ENCODE assay signal across 8 cellular contexts in the genomic region with DNA sequence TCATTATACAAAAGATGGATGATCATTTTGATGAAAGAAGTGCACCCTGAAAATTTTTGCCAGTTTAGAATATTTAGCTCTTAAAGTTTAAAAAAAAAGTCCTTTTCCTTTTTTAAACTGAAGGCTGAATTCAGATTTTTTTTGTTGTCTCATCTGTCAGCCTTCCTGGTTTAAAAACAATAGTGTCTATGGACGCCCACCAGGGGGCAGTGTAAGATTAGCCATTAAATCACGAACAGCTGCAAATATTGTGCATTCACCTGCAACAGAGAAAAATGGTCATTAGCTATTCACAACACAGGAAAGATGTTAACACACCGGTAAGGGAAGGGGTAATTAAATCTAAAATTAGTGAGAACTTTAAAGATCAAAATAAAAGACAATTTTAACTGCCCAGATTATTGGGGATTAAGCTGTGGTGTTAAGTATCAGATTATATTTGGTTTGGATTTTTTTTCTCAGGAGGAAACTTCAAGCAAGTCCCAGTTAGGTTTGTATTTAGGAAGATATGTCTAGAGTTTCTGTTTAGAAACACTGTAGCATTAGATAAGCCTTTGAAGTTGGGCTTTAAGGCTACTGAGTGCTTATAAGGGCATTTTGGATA. TPM values are rescaled to one million over a fixed set of nuclear protein-coding genes. Genes with fewer than 3 reads are reported as not detected.
A peak's percentile ranks its signal among the peaks of the same experiment; 100 is the strongest.
DNase-seq lines count a peak whose midpoint lies in the region; ATAC-seq and TF ChIP-seq lines count a peak whose summit lies in the region.

No MANE protein-coding gene starts in this region.

- CTCF ChIA-PET in SK-N-SH (lab: Yijun Ruan, JAX) = interaction anchor here (0.6 to 5.0 kb wide), 55 partner anchors 9 to 1115 kb away, joined by 3 to 56 read pairs (median 4); no protein-coding TSS in a partner anchor

- H3K9me2 ChIP-seq in SK-N-SH = no peaks in the 10 kb centered on the region

- under 1% methylated on average over 3 of the region's 3 CpGs for whole genome bisulfite sequencing in SK-N-SH (ENCODE audit: low lambda C conversion rate)
- 1 to 3% (median 1%) methylated on average over 3 of the region's 3 CpGs for WGBS in heart left ventricle, 4 donors

- H3K4me2 ChIP-seq in DND-41 (ENCODE audit: insufficient read depth, low read length) (no peak overlapping the region), SK-N-SH (no peak overlapping the region)

- no peak for TF ChIP-seq EP300 in SK-N-SH (IDR thresholded peaks at IDR 0.05; ENCODE audit: borderline replicate concordance in 1 of 2, low read depth in 1 of 2, low read length in 1 of 2)

- H3K9me3 ChIP-seq in DND-41 (ENCODE audit: insufficient read depth, low read length, severe bottlenecking) = no peaks in the 10 kb centered on the region
- H3K9me3 ChIP-seq in SK-N-SH = no peaks in the 10 kb centered on the region
- no peaks in the 10 kb centered on the region for H3K9me3 ChIP-seq in heart left ventricle

- peak; percentile 69 for DNase-seq in DND-41
- DNase-seq in MV-4-11 (lab: John Stamatoyannopoulos, UW) = peak; percentile 27
- DNase-seq in SK-N-SH = peak; percentile 48
- DNase-seq in activated naive CD4-positive, alpha-beta T cell treated with anti-CD3 and anti-CD28 coated beads, Interleukin-2, amount 50 U/mL, for 16 hours = peak; percentile 64
- DNase-seq in heart left ventricle = peak in 4 of 5 donors; percentile 37 to 70 (median 48)
- DNase-seq in retina = peak; percentile 54

- no peak for TF ChIP-seq POLR2A in heart left ventricle (IDR thresholded peaks at IDR 0.05)

- ATAC-seq in DND-41 (ENCODE audit: insufficient read depth, low read depth) (no peak), heart left ventricle (no peak), HG02852 (IDR thresholded peaks at IDR 0.05; ENCODE audit: unreplicated experiment) (no peak), HG02973 (IDR thresholded peaks at IDR 0.05; ENCODE audit: unreplicated experiment) (no peak)

- H3K79me2 ChIP-seq in DND-41 (ENCODE audit: insufficient read depth, low read length) = peaks cover 6% of the 10 kb centered on the region
- H3K79me2 ChIP-seq in SK-N-SH (ENCODE audit: insufficient read depth) = peaks cover 6% of the 10 kb centered on the region

- peak; percentile 65 for TF ChIP-seq CTCF in DND-41 (IDR thresholded peaks at IDR 0.05; ENCODE audit: borderline replicate concordance, extremely low read depth, low read length, poor library complexity, severe bottlenecking)
- TF ChIP-seq CTCF in SK-N-SH (IDR thresholded peaks at IDR 0.05) = peak; percentile 90
- TF ChIP-seq CTCF in heart left ventricle (IDR thresholded peaks at IDR 0.05) = peak; percentile 45 to 86 (median 66)

- no peak overlapping the region for H3K27ac ChIP-seq in DND-41 (ENCODE audit: low read length)
- H3K27ac ChIP-seq in SK-N-SH (ENCODE audit: low read depth in 2 of 2, low read length in 1 of 2) = no peak overlapping the region
- H3K27ac ChIP-seq in heart left ventricle = no peak overlapping the region

- H3K36me3 ChIP-seq in DND-41 (ENCODE audit: insufficient read depth, low read length) (peaks cover 21% of the 10 kb centered on the region), SK-N-SH (replicated peaks in 1 of 2; ENCODE audit: control insufficient read depth in 1 of 2, insufficient read depth in 2 of 2, low read length in 1 of 2) (peaks cover 29 to 57% of the 10 kb centered on the region in 2 experiments), heart left ventricle (peaks cover 0 to 56% (median 17%) of the 10 kb centered on the region in 9 donors)

- 0 out of 2 replicates have a peak, but pooled peaks cover 2% of the 10 kb centered on the region for H4K20me1 ChIP-seq in DND-41 (ENCODE audit: insufficient read depth, low read length)
- no peaks in the 10 kb centered on the region for H4K20me1 ChIP-seq in SK-N-SH (ENCODE audit: insufficient read depth)

- H3K27me3 ChIP-seq in DND-41 (ENCODE audit: insufficient read depth, low read length, poor library complexity) (no peaks in the 10 kb centered on the region), SK-N-SH (ENCODE audit: insufficient read depth) (no peaks in the 10 kb centered on the region), heart left ventricle (peaks cover 0 to 14% (median 0%) of the 10 kb centered on the region in 9 donors)

- H2AFZ ChIP-seq in DND-41 (ENCODE audit: low read depth, low read length) (no peak overlapping the region), SK-N-SH (ENCODE audit: low read depth) (no peak overlapping the region)

- TF ChIP-seq RAD21 in SK-N-SH (IDR thresholded peaks at IDR 0.05; ENCODE audit: low read length) = peak; percentile 92

- intact Hi-C loops in heart left ventricle (cut with DNase I) = loop anchor here in 7 of 10 donors (2.0 to 10.0 kb wide), 8 partner anchors 83 to 601 kb away; partner anchors contain the start of genes MED14 (in 1 of the 7) and USP9X (in 1 of the 7)

- peaks cover 7% of the 10 kb centered on the region for H3K4me1 ChIP-seq in DND-41 (ENCODE audit: insufficient read depth, low read length)
- peaks cover 3 to 4% of the 10 kb centered on the region in 2 experiments; a peak in 2 of 4 replicates for H3K4me1 ChIP-seq in SK-N-SH (ENCODE audit: control insufficient read depth in 1 of 2, insufficient read depth in 2 of 2, low read depth in 1 of 2, low read length in 1 of 2)
- H3K4me1 ChIP-seq in heart left ventricle = peaks cover 0 to 7% (median 4%) of the 10 kb centered on the region in 12 donors

- no peak overlapping the region for H3K4me3 ChIP-seq in DND-41 (ENCODE audit: low read depth in 1 of 2, low read length in 2 of 2)
- H3K4me3 ChIP-seq in SK-N-SH (ENCODE audit: low read depth in 2 of 2, low read length in 1 of 2) = no peak overlapping the region
- no peak overlapping the region for H3K4me3 ChIP-seq in heart left ventricle

- H3K9ac ChIP-seq in DND-41 (ENCODE audit: low read depth, low read length) (no peak overlapping the region), SK-N-SH (no peak overlapping the region)

- POLR2A ChIA-PET in SK-N-SH (lab: Yijun Ruan, JAX) = interaction anchor here (0.5 kb wide), 1 partner anchor 142 kb away, joined by 3 read pairs; no protein-coding TSS in a partner anchor

- peaks cover 20% of the 10 kb centered on the region for H3F3A ChIP-seq in SK-N-SH (replicated peaks; ENCODE audit: insufficient read depth)

TF ChIP-seq in SK-N-SH, 30 proteins besides CTCF, POLR2A, EP300 and RAD21:
- TF ChIP-seq CHD2 (IDR thresholded peaks at IDR 0.05; ENCODE audit: low read length, partially characterized antibody) = peak; percentile 24
- TF ChIP-seq, protein P1, sequence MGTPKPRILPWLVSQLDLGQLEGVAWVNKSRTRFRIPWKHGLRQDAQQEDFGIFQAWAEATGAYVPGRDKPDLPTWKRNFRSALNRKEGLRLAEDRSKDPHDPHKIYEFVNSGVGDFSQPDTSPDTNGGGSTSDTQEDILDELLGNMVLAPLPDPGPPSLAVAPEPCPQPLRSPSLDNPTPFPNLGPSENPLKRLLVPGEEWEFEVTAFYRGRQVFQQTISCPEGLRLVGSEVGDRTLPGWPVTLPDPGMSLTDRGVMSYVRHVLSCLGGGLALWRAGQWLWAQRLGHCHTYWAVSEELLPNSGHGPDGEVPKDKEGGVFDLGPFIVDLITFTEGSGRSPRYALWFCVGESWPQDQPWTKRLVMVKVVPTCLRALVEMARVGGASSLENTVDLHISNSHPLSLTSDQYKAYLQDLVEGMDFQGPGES (IDR thresholded peaks at IDR 0.05; ENCODE audit: low read depth, low read length) = no peak
- TF ChIP-seq SMC3 (IDR thresholded peaks at IDR 0.05; ENCODE audit: low read depth, low read length) = peak; percentile 78

RNA-seq across cellular contexts. Expression of gene CXorf38, which starts 4.4 kb away (rescaled TPM):
- polyA plus RNA-seq in SK-N-SH (2012; rRNA removed) = 8.4 and 10.4 TPM in 2 replicates
- 8.9 and 10.0 TPM in 2 replicates for polyA plus RNA-seq in SK-N-SH (2012; cell fraction: cytosol; rRNA removed)
- polyA plus RNA-seq in SK-N-SH (2012; cell fraction: nucleus; rRNA removed) = 12.6 and 12.9 TPM in 2 replicates
- total RNA-seq in heart left ventricle = 10 to 100 TPM in 1 of 9 donors, 1 to 10 TPM in 8; 3.3 to 16.0 (median 6.0) TPM
- polyA plus RNA-seq in heart left ventricle = 1 to 10 TPM; 2.6 to 3.5 TPM

RNA-seq across cellular contexts. Expression of gene MPC1L, which starts 28.5 kb away (rescaled TPM):
- polyA plus RNA-seq in SK-N-SH (2012; rRNA removed) = not detected in 2 replicates
- polyA plus RNA-seq in SK-N-SH (2012; cell fraction: cytosol; rRNA removed) = not detected in 2 replicates
- 0.20 TPM in 1 of 2 replicates, not detected in the other for polyA plus RNA-seq in SK-N-SH (2012; cell fraction: nucleus; rRNA removed)
- total RNA-seq in heart left ventricle = not detected
- not detected for polyA plus RNA-seq in heart left ventricle
